In genomic region chr6:7042056-7042653, GRCh38 we compare ENCODE assay signal across 10 cellular contexts.
DNase-seq lines count a peak whose midpoint lies in the region; ATAC-seq and TF ChIP-seq lines count a peak whose summit lies in the region.
"Had no signal": no experiment of that assay in that cellular context is flagged by ENCODE, and none has a peak within 500 bp of the region (broad histone marks: within the 10 kb centered on the region; RNA-seq: fewer than 3 reads in every experiment).

No MANE protein-coding gene starts in this region.

- no peak overlapping the region; a peak in 1 of 5 replicates for H3K4me3 Mint-ChIP-seq in H9
- no peak overlapping the region for H3K4me3 Mint-ChIP-seq in glutamatergic neuron (ENCODE audit: unreplicated experiment)
- H3K4me3 Mint-ChIP-seq in activated CD4-positive, alpha-beta memory T cell treated with anti-CD3 and anti-CD28 coated beads, Interleukin-2, amount 10 ng/mL, durations not matched to agents 7 days and 5 days, result no peak overlapping the region
- no peak overlapping the region for H3K4me3 Mint-ChIP-seq in osteocyte (ENCODE audit: unreplicated experiment)
- H3K4me3 Mint-ChIP-seq: activated naive CD4-positive, alpha-beta T cell treated with anti-CD3 and anti-CD28 coated beads, Interleukin-2, amount 10 ng/mL, durations not matched to agents 7 days and 5 days had no signal

- H3K23ac ChIP-seq in H9 (ENCODE audit: insufficient read length, low read depth, low read length), result no peak overlapping the region

- H4K20me1 ChIP-seq in H9 (ENCODE audit: control insufficient read depth, insufficient read depth, insufficient read length), result no peaks in the 10 kb centered on the region

- H4K8ac ChIP-seq in H9 (replicated peaks; ENCODE audit: insufficient read length, low read depth, low read length), result no peak overlapping the region

- no peak for ATAC-seq in GM18870 (IDR thresholded peaks at IDR 0.05; ENCODE audit: unreplicated experiment)

- H3K4ac ChIP-seq in H9 (ENCODE audit: low read depth, low read length), result no peak overlapping the region

- no peaks in the 10 kb centered on the region for H3K9me3 ChIP-seq in H9 (ENCODE audit: control insufficient read depth, low read depth, low read length)
- H3K9me3 ChIP-seq: spleen had no signal

- no peak overlapping the region for H3K27ac ChIP-seq in H9 (ENCODE audit: insufficient read length, low read depth, low read length)

- peak overlapping the region; percentile 87 for H2AFZ ChIP-seq in H9 (ENCODE audit: low read length)

- no peak overlapping the region for H3K4me2 ChIP-seq in H9 (ENCODE audit: insufficient read depth, insufficient read length, low read length)

- no peak overlapping the region for H3T11ph ChIP-seq in H9 (ENCODE audit: low read length)

- TF ChIP-seq CTCF in H9 (conservative IDR thresholded peaks at IDR 0.05) (no peak), glutamatergic neuron (IDR thresholded peaks at IDR 0.05; ENCODE audit: partially characterized antibody, unreplicated experiment) (no peak), osteocyte (IDR thresholded peaks at IDR 0.05) (no peak)

- H2BK5ac ChIP-seq in H9 (ENCODE audit: insufficient read length, low read length), result no peak overlapping the region

- peaks cover 18 to 21% of the 10 kb centered on the region in 2 experiments for H3K4me1 Mint-ChIP-seq in H9
- peaks cover 35% of the 10 kb centered on the region for H3K4me1 Mint-ChIP-seq in glutamatergic neuron (ENCODE audit: low read depth, unreplicated experiment)
- H3K4me1 Mint-ChIP-seq in activated CD4-positive, alpha-beta memory T cell treated with anti-CD3 and anti-CD28 coated beads, Interleukin-2, amount 10 ng/mL, durations not matched to agents 7 days and 5 days, result peaks cover 9% of the 10 kb centered on the region
- peaks cover 10% of the 10 kb centered on the region for H3K4me1 Mint-ChIP-seq in osteocyte (ENCODE audit: unreplicated experiment)

- H2AK5ac ChIP-seq in H9 (ENCODE audit: insufficient read length, low read length), result no peak overlapping the region

- no peak overlapping the region for H2BK120ac ChIP-seq in H9 (ENCODE audit: low read depth, low read length, poor library complexity, severe bottlenecking)

- no peak overlapping the region for H3K56ac ChIP-seq in H9 (ENCODE audit: insufficient read length, low read depth, low read length)

- no peak overlapping the region for H2BK20ac ChIP-seq in H9 (ENCODE audit: low read depth, low read length, poor library complexity, severe bottlenecking)

- H4K91ac ChIP-seq in H9 (ENCODE audit: insufficient read length, low read depth, low read length), result no peak overlapping the region

- H3K4me1 ChIP-seq in H9 (ENCODE audit: insufficient read depth, low read length), result peaks cover 7% of the 10 kb centered on the region; the same call in 1 of the 2 replicates

- H3K79me2 ChIP-seq in H9 (ENCODE audit: insufficient read depth, low read length), result no peaks in the 10 kb centered on the region

- H3K14ac ChIP-seq in H9 (ENCODE audit: insufficient read depth, low read length), result peak overlapping the region; percentile 80

- no CpG with 5 or more reads among the region's 12 CpGs for WGBS in H9 (ENCODE audit: extremely low coverage, insufficient read length, low lambda C conversion rate)

- CTCF ChIA-PET in activated CD4-positive, alpha-beta memory T cell treated with anti-CD3 and anti-CD28 coated beads, Interleukin-2, amount 10 ng/mL, durations not matched to agents 7 days and 5 days (lab: Charles Lee), result no interaction called here

- no peaks in the 10 kb centered on the region for H3K23me2 ChIP-seq in H9 (ENCODE audit: insufficient read length, low read depth, low read length, poor library complexity, severe bottlenecking)

- peak overlapping the region; percentile 62 for H3K18ac ChIP-seq in H9 (ENCODE audit: insufficient read length, low read depth, low read length)

- H3K36me3 Mint-ChIP-seq in H9 (ENCODE audit: insufficient read depth in 1 of 3, low read depth in 3 of 3), result no peaks in the 10 kb centered on the region
- H3K36me3 Mint-ChIP-seq in glutamatergic neuron (ENCODE audit: unreplicated experiment), result no peaks in the 10 kb centered on the region
- H3K36me3 Mint-ChIP-seq in activated CD4-positive, alpha-beta memory T cell treated with anti-CD3 and anti-CD28 coated beads, Interleukin-2, amount 10 ng/mL, durations not matched to agents 7 days and 5 days (ENCODE audit: low read depth), result no peaks in the 10 kb centered on the region
- no peaks in the 10 kb centered on the region for H3K36me3 Mint-ChIP-seq in osteocyte (ENCODE audit: unreplicated experiment)
- H3K36me3 Mint-ChIP-seq: activated naive CD4-positive, alpha-beta T cell treated with anti-CD3 and anti-CD28 coated beads, Interleukin-2, amount 10 ng/mL, durations not matched to agents 7 days and 5 days had no signal

- H3K27ac Mint-ChIP-seq in H9 (peak overlapping the region in 1 of 3 experiments; percentile 89; a peak in 3 of 7 replicates), glutamatergic neuron (ENCODE audit: unreplicated experiment) (peak overlapping the region; percentile 96), osteocyte (ENCODE audit: unreplicated experiment) (no peak overlapping the region)
- no peak overlapping the region for H3K27ac Mint-ChIP-seq in activated CD4-positive, alpha-beta memory T cell treated with anti-CD3 and anti-CD28 coated beads, Interleukin-2, amount 10 ng/mL, durations not matched to agents 7 days and 5 days
- H3K27ac Mint-ChIP-seq: activated naive CD4-positive, alpha-beta T cell treated with anti-CD3 and anti-CD28 coated beads, Interleukin-2, amount 10 ng/mL, durations not matched to agents 7 days and 5 days had no signal

- no peaks in the 10 kb centered on the region for H3K79me1 ChIP-seq in H9 (ENCODE audit: insufficient read depth, low read depth, low read length, poor library complexity, severe bottlenecking)

- H2BK15ac ChIP-seq in H9 (ENCODE audit: low read depth, low read length), result no peak overlapping the region

- no peaks in the 10 kb centered on the region for H3K27me3 ChIP-seq in H9 (ENCODE audit: insufficient read depth, low read length)
- H3K27me3 ChIP-seq: spleen had no signal

- no peak for DNase-seq in H9
- DNase-seq in SKM-1 treated with dmso at 0.1 percent for 144 hours (lab: John Stamatoyannopoulos, UW; ENCODE audit: unreplicated experiment), result peak; percentile 52
- DNase-seq in glutamatergic neuron, result no peak
- DNase-seq in renal cortical epithelial cell (ENCODE audit: low read depth), result peak; percentile 35
- no peak for DNase-seq in activated CD4-positive, alpha-beta memory T cell treated with anti-CD3 and anti-CD28 coated beads, Interleukin-2, amount 10 ng/mL, durations not matched to agents 7 days and 5 days
- DNase-seq in osteocyte (ENCODE audit: extremely low spot score, unreplicated experiment), result no peak
- no peak for DNase-seq in NCI-H1930 (lab: John Stamatoyannopoulos, UW)
- DNase-seq: activated naive CD4-positive, alpha-beta T cell treated with anti-CD3 and anti-CD28 coated beads, Interleukin-2, amount 10 ng/mL, durations not matched to agents 7 days and 5 days; spleen had no signal

- POLR2A ChIA-PET in activated CD4-positive, alpha-beta memory T cell treated with anti-CD3 and anti-CD28 coated beads, Interleukin-2, amount 10 ng/mL, durations not matched to agents 7 days and 5 days (lab: Charles Lee), result no interaction called here

- H3K9me3 Mint-ChIP-seq in H9 (no peaks in the 10 kb centered on the region), glutamatergic neuron (ENCODE audit: unreplicated experiment) (peaks cover 12% of the 10 kb centered on the region), osteocyte (ENCODE audit: unreplicated experiment) (no peaks in the 10 kb centered on the region)
- H3K9me3 Mint-ChIP-seq in activated CD4-positive, alpha-beta memory T cell treated with anti-CD3 and anti-CD28 coated beads, Interleukin-2, amount 10 ng/mL, durations not matched to agents 7 days and 5 days, result no peaks in the 10 kb centered on the region
- H3K9me3 Mint-ChIP-seq: activated naive CD4-positive, alpha-beta T cell treated with anti-CD3 and anti-CD28 coated beads, Interleukin-2, amount 10 ng/mL, durations not matched to agents 7 days and 5 days had no signal

- peaks cover 2% of the 10 kb centered on the region for H3K27me3 Mint-ChIP-seq in H9 (ENCODE audit: low read depth)
- H3K27me3 Mint-ChIP-seq in glutamatergic neuron (ENCODE audit: unreplicated experiment), result peaks cover 6% of the 10 kb centered on the region
- H3K27me3 Mint-ChIP-seq in activated CD4-positive, alpha-beta memory T cell treated with anti-CD3 and anti-CD28 coated beads, Interleukin-2, amount 10 ng/mL, durations not matched to agents 7 days and 5 days, result peaks cover 18% of the 10 kb centered on the region
- no peaks in the 10 kb centered on the region for H3K27me3 Mint-ChIP-seq in osteocyte (ENCODE audit: unreplicated experiment)

- H3K9ac ChIP-seq in H9 (ENCODE audit: extremely low read depth, insufficient read length, low read length), result no peak overlapping the region

- H4K5ac ChIP-seq in H9 (ENCODE audit: insufficient read length, low read depth, low read length), result no peak overlapping the region

- peak overlapping the region; percentile 86 for H2BK12ac ChIP-seq in H9 (ENCODE audit: insufficient read length, low read depth, low read length)

Comparison
In these comparisons a context has a peak if more than half of its experiments do, and no peak if none do; other contexts are left out.
1. DNase-seq: peak in SKM-1 treated with dmso at 0.1 percent for 144 hours (single experiment) and renal cortical epithelial cell (single experiment); none in H9 (single experiment), glutamatergic neuron (single experiment), activated CD4-positive, alpha-beta memory T cell treated with anti-CD3 and anti-CD28 coated beads, Interleukin-2, amount 10 ng/mL, durations not matched to agents 7 days and 5 days (single experiment), osteocyte (single experiment) and NCI-H1930 (0 of 2).